In genomic region chr9:34442770-34443169, GRCh38 we compare ENCODE assay signal across 20 cellular contexts. TPM values are rescaled to one million over a fixed set of nuclear protein-coding genes. Genes with fewer than 3 reads are reported as not detected.
DNase-seq lines count a peak whose midpoint lies in the region; ATAC-seq and TF ChIP-seq lines count a peak whose summit lies in the region.
"Had no signal": no experiment of that assay in that cellular context is flagged by ENCODE, and none has a peak within 500 bp of the region (broad histone marks: within the 10 kb centered on the region; RNA-seq: fewer than 3 reads in every experiment).

No MANE protein-coding gene starts in this region.

- H3K27me3 Mint-ChIP-seq in glutamatergic neuron (ENCODE audit: unreplicated experiment) = peaks cover 2% of the 10 kb centered on the region
- no peaks in the 10 kb centered on the region for H3K27me3 Mint-ChIP-seq in activated naive CD8-positive, alpha-beta T cell treated with anti-CD3 and anti-CD28 coated beads for 36 hours
- H3K27me3 Mint-ChIP-seq: CD4-positive, alpha-beta T cell; CD8-positive, alpha-beta memory T cell had no signal

- no peak for ATAC-seq in HG03457 (IDR thresholded peaks at IDR 0.05; ENCODE audit: unreplicated experiment)
- ATAC-seq: GM12878 had no signal

- H3K27ac ChIP-seq in BLaER1 (no peak overlapping the region), SK-N-MC (peak overlapping the region; percentile 65; the same call in 1 of the 2 replicates)
- H3K27ac ChIP-seq: A549, GM23248 had no signal

- TF ChIP-seq CTCF in glutamatergic neuron (IDR thresholded peaks at IDR 0.05; ENCODE audit: partially characterized antibody, unreplicated experiment) = no peak

- peaks cover 7% of the 10 kb centered on the region for H3K36me3 Mint-ChIP-seq in glutamatergic neuron (ENCODE audit: unreplicated experiment)
- no peaks in the 10 kb centered on the region for H3K36me3 Mint-ChIP-seq in activated naive CD8-positive, alpha-beta T cell treated with anti-CD3 and anti-CD28 coated beads for 36 hours

- peak overlapping the region; percentile 62; the same call in 1 of the 2 replicates for H3K4me2 ChIP-seq in BLaER1
- H3K4me2 ChIP-seq: A549 had no signal

- peak overlapping the region; percentile 44 for H3K4me3 Mint-ChIP-seq in glutamatergic neuron (ENCODE audit: unreplicated experiment)
- no peak overlapping the region for H3K4me3 Mint-ChIP-seq in activated naive CD8-positive, alpha-beta T cell treated with anti-CD3 and anti-CD28 coated beads for 36 hours
- H3K4me3 Mint-ChIP-seq: CD14-positive monocyte; CD4-positive, alpha-beta T cell; CD8-positive, alpha-beta memory T cell had no signal

- H4K20me1 ChIP-seq in BLaER1 = peaks cover 93% of the 10 kb centered on the region

- peaks cover 48% of the 10 kb centered on the region for H3K4me1 Mint-ChIP-seq in glutamatergic neuron (ENCODE audit: low read depth, unreplicated experiment)
- peaks cover 9% of the 10 kb centered on the region for H3K4me1 Mint-ChIP-seq in activated naive CD8-positive, alpha-beta T cell treated with anti-CD3 and anti-CD28 coated beads for 36 hours

- H3K9me3 ChIP-seq in BLaER1 (no peaks in the 10 kb centered on the region), SK-N-MC (ENCODE audit: low read depth, low read length) (no peaks in the 10 kb centered on the region)
- H3K9me3 ChIP-seq: A549 had no signal

- no peak overlapping the region for H3K4me3 ChIP-seq in BLaER1
- H3K4me3 ChIP-seq in SK-N-MC = peak overlapping the region; percentile 58
- H3K4me3 ChIP-seq: A549, GM12878, GM23248 had no signal

- no peaks in the 10 kb centered on the region for H3K27me3 ChIP-seq in BLaER1

- peaks cover 30% of the 10 kb centered on the region; the same call in 1 of the 2 replicates for H3K36me3 ChIP-seq in BLaER1
- no peaks in the 10 kb centered on the region for H3K36me3 ChIP-seq in SK-N-MC (ENCODE audit: insufficient read depth, low read length)

- peak overlapping the region; percentile 40 for H3K27ac Mint-ChIP-seq in glutamatergic neuron (ENCODE audit: unreplicated experiment)
- no peak overlapping the region for H3K27ac Mint-ChIP-seq in activated naive CD8-positive, alpha-beta T cell treated with anti-CD3 and anti-CD28 coated beads for 36 hours
- H3K27ac Mint-ChIP-seq: CD14-positive monocyte; CD4-positive, alpha-beta T cell had no signal

- DNase-seq in SK-N-MC (ENCODE audit: low read depth, low spot score) (no peak), glutamatergic neuron (no peak), kidney tubule cell (ENCODE audit: low spot score) (no peak), NCI-H82 (lab: John Stamatoyannopoulos, UW) (no peak)
- no peak for DNase-seq in activated naive CD8-positive, alpha-beta T cell treated with anti-CD3 and anti-CD28 coated beads for 36 hours
- DNase-seq: 8988T; CD4-positive, alpha-beta T cell; CD8-positive, alpha-beta memory T cell; DMS 273 treated with DMSO at 0.1 percent for 48 hours; DMS79; EL; GDM1; GM23248; H7; HCEC 1CT had no signal

- H3K4me1 ChIP-seq in BLaER1 = peaks cover 51% of the 10 kb centered on the region
- H3K4me1 ChIP-seq: A549 had no signal

- peaks cover 2% of the 10 kb centered on the region for H3K9me3 Mint-ChIP-seq in glutamatergic neuron (ENCODE audit: unreplicated experiment)
- no peaks in the 10 kb centered on the region for H3K9me3 Mint-ChIP-seq in activated naive CD8-positive, alpha-beta T cell treated with anti-CD3 and anti-CD28 coated beads for 36 hours
- H3K9me3 Mint-ChIP-seq: CD4-positive, alpha-beta T cell; CD8-positive, alpha-beta memory T cell had no signal

- H3K9ac ChIP-seq in BLaER1 (no peak overlapping the region), SK-N-MC (ENCODE audit: insufficient read length) (no peak overlapping the region)
- H3K9ac ChIP-seq: GM23248 had no signal

RNA-seq across cellular contexts. Expression of gene FAM219A, which starts 15.6 kb away (rescaled TPM):
- 221 TPM for total RNA-seq in glutamatergic neuron (ENCODE audit: unreplicated experiment)
- 1 to 10 TPM; 7.5 to 8.2 TPM for total RNA-seq in activated naive CD8-positive, alpha-beta T cell treated with anti-CD3 and anti-CD28 coated beads for 36 hours

RNA-seq across cellular contexts. Expression of gene DNAI1, which starts 15.8 kb away (rescaled TPM):
- total RNA-seq in glutamatergic neuron (ENCODE audit: unreplicated experiment) = 1.2 TPM
- total RNA-seq in activated naive CD8-positive, alpha-beta T cell treated with anti-CD3 and anti-CD28 coated beads for 36 hours = not detected
- total RNA-seq: CD4-positive, alpha-beta T cell; CD8-positive, alpha-beta memory T cell; GM12878; GM23248 had no signal

Comparison
In these comparisons a context has a peak if more than half of its experiments do, and no peak if none do; other contexts are left out.
1. RNA of gene FAM219A, which starts 15.6 kb away (total RNA-seq): 221 TPM in glutamatergic neuron (single experiment); 7.5 to 8.2 TPM in activated naive CD8-positive, alpha-beta T cell treated with anti-CD3 and anti-CD28 coated beads for 36 hours; every median in the first group is over 10 times any median in the second.